Comparison of ENCODE assay signal across 1 cellular context in the genomic region with DNA sequence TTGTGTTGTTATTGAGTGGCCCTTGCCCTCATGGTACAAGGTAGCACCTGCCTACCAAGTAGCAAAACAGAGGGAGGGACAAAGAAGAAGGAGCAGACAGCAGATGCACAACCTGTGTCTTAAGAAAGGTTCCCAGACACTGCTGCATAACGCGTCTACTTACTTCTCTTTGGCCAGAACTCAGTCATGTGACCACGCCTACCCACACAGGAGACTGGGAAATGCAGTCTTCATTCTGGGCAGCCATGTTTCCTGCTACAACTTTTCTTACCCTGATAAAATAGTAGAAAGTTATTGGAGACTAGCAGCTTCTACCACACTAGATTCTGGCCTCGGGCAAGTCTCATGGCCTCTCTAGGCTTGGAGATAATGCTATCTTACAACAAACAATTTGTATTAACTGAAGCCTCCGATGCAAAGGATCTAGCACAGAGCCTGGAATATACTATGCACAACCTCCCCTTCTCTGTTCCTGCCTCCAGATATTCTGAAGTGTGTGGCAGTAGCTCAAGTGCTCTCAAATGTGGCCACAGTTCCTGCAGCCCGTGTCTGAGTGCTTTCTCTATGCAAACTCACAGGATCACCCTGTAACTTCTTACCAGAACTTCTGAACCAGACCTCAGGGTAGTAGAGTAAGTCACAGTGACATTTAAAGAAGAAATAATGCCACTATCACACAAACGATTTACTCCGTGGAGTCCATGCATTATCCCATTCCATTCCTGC.
TF ChIP-seq lines count a peak whose summit lies in the region.

No MANE protein-coding gene starts in this region.

TF ChIP-seq in GM23338, 12 proteins besides CTCF, POLR2A, EP300 and RAD21:
- TF ChIP-seq ZNF462 (CRISPR knock-in tag; IDR thresholded peaks at IDR 0.05) (no peak), POLR2AphosphoS5 (IDR thresholded peaks at IDR 0.05; ENCODE audit: low read depth) (0 out of 2 replicates have a peak, but pooled peaks have one; percentile 33)
- TF ChIP-seq, protein P1, sequence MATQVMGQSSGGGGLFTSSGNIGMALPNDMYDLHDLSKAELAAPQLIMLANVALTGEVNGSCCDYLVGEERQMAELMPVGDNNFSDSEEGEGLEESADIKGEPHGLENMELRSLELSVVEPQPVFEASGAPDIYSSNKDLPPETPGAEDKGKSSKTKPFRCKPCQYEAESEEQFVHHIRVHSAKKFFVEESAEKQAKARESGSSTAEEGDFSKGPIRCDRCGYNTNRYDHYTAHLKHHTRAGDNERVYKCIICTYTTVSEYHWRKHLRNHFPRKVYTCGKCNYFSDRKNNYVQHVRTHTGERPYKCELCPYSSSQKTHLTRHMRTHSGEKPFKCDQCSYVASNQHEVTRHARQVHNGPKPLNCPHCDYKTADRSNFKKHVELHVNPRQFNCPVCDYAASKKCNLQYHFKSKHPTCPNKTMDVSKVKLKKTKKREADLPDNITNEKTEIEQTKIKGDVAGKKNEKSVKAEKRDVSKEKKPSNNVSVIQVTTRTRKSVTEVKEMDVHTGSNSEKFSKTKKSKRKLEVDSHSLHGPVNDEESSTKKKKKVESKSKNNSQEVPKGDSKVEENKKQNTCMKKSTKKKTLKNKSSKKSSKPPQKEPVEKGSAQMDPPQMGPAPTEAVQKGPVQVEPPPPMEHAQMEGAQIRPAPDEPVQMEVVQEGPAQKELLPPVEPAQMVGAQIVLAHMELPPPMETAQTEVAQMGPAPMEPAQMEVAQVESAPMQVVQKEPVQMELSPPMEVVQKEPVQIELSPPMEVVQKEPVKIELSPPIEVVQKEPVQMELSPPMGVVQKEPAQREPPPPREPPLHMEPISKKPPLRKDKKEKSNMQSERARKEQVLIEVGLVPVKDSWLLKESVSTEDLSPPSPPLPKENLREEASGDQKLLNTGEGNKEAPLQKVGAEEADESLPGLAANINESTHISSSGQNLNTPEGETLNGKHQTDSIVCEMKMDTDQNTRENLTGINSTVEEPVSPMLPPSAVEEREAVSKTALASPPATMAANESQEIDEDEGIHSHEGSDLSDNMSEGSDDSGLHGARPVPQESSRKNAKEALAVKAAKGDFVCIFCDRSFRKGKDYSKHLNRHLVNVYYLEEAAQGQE (IDR thresholded peaks at IDR 0.05; ENCODE audit: unreplicated experiment), result no peak
- TF ChIP-seq, protein P2, sequence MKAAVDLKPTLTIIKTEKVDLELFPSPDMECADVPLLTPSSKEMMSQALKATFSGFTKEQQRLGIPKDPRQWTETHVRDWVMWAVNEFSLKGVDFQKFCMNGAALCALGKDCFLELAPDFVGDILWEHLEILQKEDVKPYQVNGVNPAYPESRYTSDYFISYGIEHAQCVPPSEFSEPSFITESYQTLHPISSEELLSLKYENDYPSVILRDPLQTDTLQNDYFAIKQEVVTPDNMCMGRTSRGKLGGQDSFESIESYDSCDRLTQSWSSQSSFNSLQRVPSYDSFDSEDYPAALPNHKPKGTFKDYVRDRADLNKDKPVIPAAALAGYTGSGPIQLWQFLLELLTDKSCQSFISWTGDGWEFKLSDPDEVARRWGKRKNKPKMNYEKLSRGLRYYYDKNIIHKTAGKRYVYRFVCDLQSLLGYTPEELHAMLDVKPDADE (IDR thresholded peaks at IDR 0.05), result peak; percentile 82
